Comparison of ENCODE assay signal across 1 cellular context in the genomic region with DNA sequence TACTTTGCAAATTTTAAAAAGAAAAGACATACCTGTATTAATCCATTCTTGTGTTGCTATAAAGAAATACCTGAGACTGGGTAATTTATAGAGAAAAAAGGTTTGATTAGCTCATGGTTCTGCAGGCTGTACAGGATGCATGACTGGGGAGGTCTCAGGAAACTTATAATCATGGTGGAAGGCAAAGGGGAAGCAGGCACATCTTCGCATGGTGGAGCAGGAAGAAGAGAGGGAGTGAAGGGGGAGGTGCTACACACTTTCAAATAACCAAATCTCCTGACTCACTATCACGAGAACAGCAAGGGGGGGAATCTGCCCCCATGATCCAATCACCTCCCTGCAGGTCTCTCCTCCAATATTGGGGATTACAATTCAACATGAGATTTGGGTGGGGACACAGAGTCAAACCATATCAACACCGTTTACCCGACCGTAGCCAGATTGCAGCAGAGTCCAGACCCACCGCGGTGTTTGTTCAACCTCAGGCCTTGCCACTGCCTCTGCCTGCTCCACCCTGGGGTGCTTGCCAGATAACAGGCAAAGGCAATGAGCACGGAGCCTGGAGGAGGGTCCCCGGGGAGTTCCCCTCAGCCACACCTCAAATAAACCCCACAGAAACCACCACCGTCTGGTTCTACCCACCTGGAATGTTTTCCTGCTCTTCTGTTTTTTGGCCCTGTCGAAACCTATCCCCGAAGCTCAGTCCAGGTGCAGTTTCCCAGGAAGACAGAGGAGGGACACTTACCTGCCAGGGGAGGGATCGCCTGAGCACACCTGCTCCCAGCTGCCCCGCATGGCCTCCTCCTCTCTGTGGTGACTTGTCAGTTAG.
A peak's percentile ranks its signal among the peaks of the same experiment; 100 is the strongest.
TF ChIP-seq lines count a peak whose summit lies in the region.

No MANE protein-coding gene starts in this region.

TF ChIP-seq in K562, 482 proteins besides CTCF, POLR2A, EP300 and RAD21 (continued from another document):
- no peak for TF ChIP-seq PREB (CRISPR knock-in tag; IDR thresholded peaks at IDR 0.05)
- TF ChIP-seq, protein P1, sequence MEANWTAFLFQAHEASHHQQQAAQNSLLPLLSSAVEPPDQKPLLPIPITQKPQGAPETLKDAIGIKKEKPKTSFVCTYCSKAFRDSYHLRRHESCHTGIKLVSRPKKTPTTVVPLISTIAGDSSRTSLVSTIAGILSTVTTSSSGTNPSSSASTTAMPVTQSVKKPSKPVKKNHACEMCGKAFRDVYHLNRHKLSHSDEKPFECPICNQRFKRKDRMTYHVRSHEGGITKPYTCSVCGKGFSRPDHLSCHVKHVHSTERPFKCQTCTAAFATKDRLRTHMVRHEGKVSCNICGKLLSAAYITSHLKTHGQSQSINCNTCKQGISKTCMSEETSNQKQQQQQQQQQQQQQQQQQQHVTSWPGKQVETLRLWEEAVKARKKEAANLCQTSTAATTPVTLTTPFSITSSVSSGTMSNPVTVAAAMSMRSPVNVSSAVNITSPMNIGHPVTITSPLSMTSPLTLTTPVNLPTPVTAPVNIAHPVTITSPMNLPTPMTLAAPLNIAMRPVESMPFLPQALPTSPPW (CRISPR knock-in tag; IDR thresholded peaks at IDR 0.05), result 0 out of 2 replicates have a peak, but pooled peaks have one; percentile 36
